21 cellular contexts compared by ENCODE assay signal in the genomic region with DNA sequence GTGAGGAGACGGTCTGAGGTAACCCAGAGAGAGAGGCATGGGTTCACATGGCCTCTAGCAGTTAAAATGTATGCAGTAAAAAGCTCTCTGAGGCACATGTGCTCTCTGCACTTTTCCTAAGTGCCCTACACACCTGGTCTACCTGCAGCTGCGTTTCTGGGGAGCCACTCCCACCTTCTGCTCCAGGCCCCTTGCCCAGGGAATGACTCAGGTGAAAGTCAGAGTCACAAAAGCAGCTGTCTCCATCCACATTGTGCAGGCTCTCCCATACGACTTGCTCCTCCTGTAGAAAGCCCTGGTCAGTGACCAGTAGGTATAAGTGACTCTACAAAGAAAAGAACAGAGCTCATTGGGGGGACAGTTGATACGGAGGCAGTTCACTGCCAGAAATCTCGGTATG. TPM values are rescaled to one million over a fixed set of nuclear protein-coding genes. Genes with fewer than 3 reads are reported as not detected.
A peak's percentile ranks its signal among the peaks of the same experiment; 100 is the strongest.
DNase-seq lines count a peak whose midpoint lies in the region; ATAC-seq, FAIRE-seq and TF ChIP-seq lines count a peak whose summit lies in the region.
"Had no signal": no experiment of that assay in that cellular context is flagged by ENCODE, and none has a peak within 500 bp of the region (broad histone marks: within the 10 kb centered on the region; RNA-seq: fewer than 3 reads in every experiment).

No MANE protein-coding gene starts in this region.

- H3K9ac ChIP-seq in KMS-11, result no peak overlapping the region
- no peak overlapping the region for H3K9ac ChIP-seq in HepG2 (ENCODE audit: insufficient read depth, low read depth, low read length)

- BruUV-seq in HepG2 (replicated peaks; lab: Mats Ljungman, UMichigan), result no TSS peak

- H3K27ac Mint-ChIP-seq in activated T-cell treated with anti-CD3 and anti-CD28 coated beads, Interleukin-2, amount 50 U/mL, for 24 hours, result no peak overlapping the region
- H3K27ac Mint-ChIP-seq: B cell had no signal

- FAIRE-seq in HepG2 (lab: Jason Lieb, UNC), result no peak
- FAIRE-seq: A204.1, H54, RCC 7860 had no signal

- peaks cover 33% of the 10 kb centered on the region for H3K36me3 Mint-ChIP-seq in activated T-cell treated with anti-CD3 and anti-CD28 coated beads, Interleukin-2, amount 50 U/mL, for 24 hours (ENCODE audit: low read depth)

- H3K27ac ChIP-seq in KMS-11, result no peak overlapping the region; the same call in 1 of the 2 replicates
- peak overlapping the region; percentile 16 for H3K27ac ChIP-seq in RWPE1
- H3K27ac ChIP-seq in foreskin keratinocyte, result no peak overlapping the region
- H3K27ac ChIP-seq in sigmoid colon, result no peak overlapping the region
- H3K27ac ChIP-seq in HepG2 (ENCODE audit: extremely low read length, insufficient read depth, low read length), result no peak overlapping the region

- H3K4me2 ChIP-seq in KMS-11 (no peak overlapping the region), HepG2 (ENCODE audit: low read depth, low read length) (no peak overlapping the region)

- no peaks in the 10 kb centered on the region for H4K20me1 ChIP-seq in KMS-11 (ENCODE audit: insufficient read depth)
- no peaks in the 10 kb centered on the region for H4K20me1 ChIP-seq in HepG2 (ENCODE audit: insufficient read depth, low read length)

- TF ChIP-seq EP300 in sigmoid colon (IDR thresholded peaks at IDR 0.05) (no peak), HepG2 (IDR thresholded peaks at IDR 0.05; ENCODE audit: low read depth in 2 of 2, low read length in 2 of 2) (no peak), HepG2 (CRISPR knock-in tag; IDR thresholded peaks at IDR 0.05; ENCODE audit: borderline replicate concordance) (no peak)

- H3K79me2 ChIP-seq in KMS-11 (ENCODE audit: insufficient read depth, low read depth) (no peaks in the 10 kb centered on the region), HepG2 (ENCODE audit: insufficient read depth, low read length) (no peaks in the 10 kb centered on the region)

- H3K27me3 Mint-ChIP-seq in activated T-cell treated with anti-CD3 and anti-CD28 coated beads, Interleukin-2, amount 50 U/mL, for 24 hours, result no peaks in the 10 kb centered on the region
- H3K27me3 Mint-ChIP-seq: B cell had no signal

- POLR2A ChIA-PET in RWPE1 (lab: Yijun Ruan, JAX; ENCODE audit: low non-redundant PET) (interaction anchor here (0.6 kb wide), 1 partner anchor 9 kb away, joined by 3 read pairs; a partner anchor contains a TSS), HepG2 (lab: Yijun Ruan, JAX) (interaction anchor here (0.6 to 5.6 kb wide), 3 partner anchors 8 to 21 kb away, joined by 3 to 55 read pairs (median 5); a partner anchor contains a TSS)

- peaks cover 23% of the 10 kb centered on the region for H3K4me1 ChIP-seq in KMS-11 (ENCODE audit: low read depth, poor library complexity, severe bottlenecking)
- H3K4me1 ChIP-seq in foreskin keratinocyte, result no peaks in the 10 kb centered on the region
- H3K4me1 ChIP-seq in sigmoid colon, result peaks cover 0 to 22% (median 8%) of the 10 kb centered on the region in 4 donors
- peaks cover 38% of the 10 kb centered on the region for H3K4me1 ChIP-seq in HepG2 (ENCODE audit: insufficient read depth, low read length)

- intact Hi-C loops in sigmoid colon (cut with DNase I) (no loop called here), HepG2 (cut with micrococcal nuclease; ENCODE audit: unreplicated experiment) (no loop called here)

- DNase-seq in DMS53 (lab: John Stamatoyannopoulos, UW) (peak; percentile 68), RWPE1 (ENCODE audit: low spot score) (no peak), foreskin keratinocyte (peak in 1 of 2 donors; percentile 61), sigmoid colon (no peak), HepG2 (ENCODE audit: low spot score) (no peak), HuH-7 (ENCODE audit: low spot score) (no peak)
- no peak for DNase-seq in activated T-cell treated with anti-CD3 and anti-CD28 coated beads, Interleukin-2, amount 50 U/mL, for 24 hours
- DNase-seq: KG1, NCI-H1092 treated with DMSO at 0.1 percent for 48 hours, NCI-H1436 treated with DMSO at 0.1 percent for 48 hours, NCI-H1930, NCI-H2227 treated with DMSO at 0.1 percent for 48 hours, NCI-H524, NCI-H774, Right ventricle myocardium superior had no signal

- H2AFZ ChIP-seq in KMS-11 (ENCODE audit: low read depth), result peak overlapping the region; percentile 23; the same call in 1 of the 2 replicates
- H2AFZ ChIP-seq in HepG2 (ENCODE audit: low read length), result no peak overlapping the region

- TF ChIP-seq CTCF in KMS-11 (conservative IDR thresholded peaks at IDR 0.05; ENCODE audit: low read depth, low read length) (no peak), RWPE1 (conservative IDR thresholded peaks at IDR 0.05; ENCODE audit: low read depth) (no peak), foreskin keratinocyte (conservative IDR thresholded peaks at IDR 0.05) (no peak), sigmoid colon (IDR thresholded peaks at IDR 0.05) (no peak), HepG2 (CRISPR knock-in tag; IDR thresholded peaks at IDR 0.05) (no peak)

- CTCF ChIA-PET in RWPE1 (lab: Yijun Ruan, JAX), result interaction anchor here (1.1 to 3.8 kb wide), 2 partner anchors 9 to 18 kb away, joined by 5 to 17 read pairs; a partner anchor contains a TSS
- CTCF ChIA-PET in HepG2 (lab: Yijun Ruan, JAX; ENCODE audit: low intra/inter-chr PET ratio, low total read pairs), result no interaction called here

- H3K4me1 Mint-ChIP-seq in activated T-cell treated with anti-CD3 and anti-CD28 coated beads, Interleukin-2, amount 50 U/mL, for 24 hours (ENCODE audit: low read depth), result peaks cover 42% of the 10 kb centered on the region

- no peaks in the 10 kb centered on the region for H3K9me3 ChIP-seq in sigmoid colon
- no peaks in the 10 kb centered on the region for H3K9me3 ChIP-seq in HepG2 (ENCODE audit: low read length)

- H3K27me3 ChIP-seq in KMS-11 (ENCODE audit: insufficient read depth, low read depth), result no peaks in the 10 kb centered on the region; the same call in 1 of the 2 replicates
- H3K27me3 ChIP-seq in foreskin keratinocyte, result no peaks in the 10 kb centered on the region
- no peaks in the 10 kb centered on the region for H3K27me3 ChIP-seq in sigmoid colon
- no peaks in the 10 kb centered on the region for H3K27me3 ChIP-seq in HepG2 (ENCODE audit: control insufficient read depth in 1 of 2, insufficient read depth in 2 of 2, low read length in 2 of 2)

- TF ChIP-seq POLR2A in sigmoid colon (IDR thresholded peaks at IDR 0.05) (no peak), HepG2 (IDR thresholded peaks at IDR 0.05; ENCODE audit: insufficient read depth in 1 of 2, low read depth in 2 of 2, low read length in 2 of 2) (no peak)

- in situ Hi-C loops in HepG2 (cut with HindIII; ENCODE audit: extremely low pct_ligation_motif_present, low pct_unique_long_range_greater_than_20kb), result no loop called here

- ATAC-seq in foreskin keratinocyte (peak; percentile 70), HepG2 (no peak)

- H3K4me3 Mint-ChIP-seq in activated T-cell treated with anti-CD3 and anti-CD28 coated beads, Interleukin-2, amount 50 U/mL, for 24 hours, result no peak overlapping the region
- H3K4me3 Mint-ChIP-seq: B cell, CD14-positive monocyte had no signal

- H3K9me3 Mint-ChIP-seq in activated T-cell treated with anti-CD3 and anti-CD28 coated beads, Interleukin-2, amount 50 U/mL, for 24 hours, result no peaks in the 10 kb centered on the region

- no peak overlapping the region for H3K4me3 ChIP-seq in KMS-11 (IDR thresholded peaks at IDR 0.05; ENCODE audit: insufficient read depth, low read depth, low read length)
- no peak overlapping the region for H3K4me3 ChIP-seq in sigmoid colon
- no peak overlapping the region for H3K4me3 ChIP-seq in HepG2 (replicated peaks in 1 of 3; ENCODE audit: insufficient read depth in 1 of 3, low read depth in 2 of 3, low read length in 3 of 3)

- no peak for TF ChIP-seq RAD21 in HepG2 (CRISPR knock-in tag; IDR thresholded peaks at IDR 0.05)

- WGBS in sigmoid colon, 2 donors, result 65 to 77% methylated on average over 5 of the region's 5 CpGs
- 85% methylated on average over 4 of the region's 5 CpGs for whole genome bisulfite sequencing in HepG2 (ENCODE audit: low lambda C conversion rate)

- H3K36me3 ChIP-seq in KMS-11 (ENCODE audit: insufficient read depth), result no peaks in the 10 kb centered on the region
- peaks cover 9 to 60% (median 34%) of the 10 kb centered on the region in 4 donors for H3K36me3 ChIP-seq in sigmoid colon
- peaks cover 12 to 36% of the 10 kb centered on the region in 2 experiments; a peak in 4 of 5 replicates for H3K36me3 ChIP-seq in HepG2 (replicated peaks in 1 of 2; ENCODE audit: control insufficient read depth in 1 of 2, insufficient read depth in 2 of 2, low read length in 2 of 2)

RNA-seq across cellular contexts. Expression of a gene that starts 8.8 kb away (rescaled TPM):
- 7.3 and 7.6 TPM in 2 replicates for total RNA-seq in foreskin keratinocyte
- polyA plus RNA-seq in foreskin keratinocyte, result 3.5 and 4.1 TPM in 2 replicates
- total RNA-seq in sigmoid colon, result 10 to 100 TPM; 21.7 to 51.8 (median 27.0) TPM
- polyA plus RNA-seq in sigmoid colon, result 10 to 100 TPM; 15.6 to 26.4 (median 22.1) TPM
- 9.2 and 11.1 TPM in 2 replicates for total RNA-seq in HepG2 (2016; rRNA removed; fragmentation: Illumina TruSeq; extraction: Trizol)
- 1.5 and 1.9 TPM in 2 replicates for total RNA-seq in HepG2 (2016; cell fraction: cytosol; rRNA removed; fragmentation: Illumina TruSeq; extraction: Trizol; ENCODE audit: low read depth)
- 8.8 and 11.0 TPM in 2 replicates for total RNA-seq in HepG2 (2016; cell fraction: insoluble cytoplasmic fraction; rRNA removed; fragmentation: Illumina TruSeq; extraction: Trizol)
- 3.7 and 4.9 TPM in 2 replicates for total RNA-seq in HepG2 (2016; cell fraction: membrane; rRNA removed; fragmentation: Illumina TruSeq; extraction: Trizol)
- total RNA-seq in HepG2 (2016; cell fraction: nucleus; rRNA removed; fragmentation: Illumina TruSeq; extraction: Trizol), result 8.5 and 8.9 TPM in 2 replicates
- polyA plus RNA-seq in HepG2 (2011; rRNA removed), result 15.0 and 18.0 TPM in 2 replicates
- 7.7 and 9.4 TPM in 2 replicates for polyA plus RNA-seq in HepG2 (2011; cell fraction: cytosol; rRNA removed)
- 31.0 and 32.8 TPM in 2 replicates for polyA plus RNA-seq in HepG2 (2011; cell fraction: nucleus; rRNA removed)
- polyA plus RNA-seq in HepG2 (2012), result 8.2 and 9.6 TPM in 2 replicates
- polyA plus RNA-seq in HepG2 (2016; cell fraction: cytosol; fragmentation: Illumina TruSeq; extraction: Trizol; ENCODE audit: low read depth), result 0.92 and 1.1 TPM in 2 replicates
- polyA plus RNA-seq in HepG2 (2016; cell fraction: insoluble cytoplasmic fraction; fragmentation: Illumina TruSeq; extraction: Trizol; ENCODE audit: low read depth), result 7.1 and 9.8 TPM in 2 replicates
- 2.3 and 3.0 TPM in 2 replicates for polyA plus RNA-seq in HepG2 (2016; cell fraction: membrane; fragmentation: Illumina TruSeq; extraction: Trizol; ENCODE audit: low read depth)
- 13.4 and 14.4 TPM in 2 replicates for polyA plus RNA-seq in HepG2 (2016; cell fraction: nucleus; fragmentation: Illumina TruSeq; extraction: Trizol; ENCODE audit: insufficient read depth, low read depth)
- 24.5 and 31.9 TPM in 2 replicates for polyA minus RNA-seq in HepG2 (2011; rRNA and poly(A)+ RNA removed; ENCODE audit: low replicate concordance)
- polyA minus RNA-seq in HepG2 (2011; cell fraction: cytosol; rRNA and poly(A)+ RNA removed), result 13.3 and 14.8 TPM in 2 replicates
- 13.6 and 15.3 TPM in 2 replicates for polyA minus RNA-seq in HepG2 (2011; cell fraction: nucleus; rRNA and poly(A)+ RNA removed)

RNA-seq across cellular contexts. Expression of a gene that starts 10.3 kb away (rescaled TPM):
- 11.8 and 12.8 TPM in 2 replicates for total RNA-seq in foreskin keratinocyte
- polyA plus RNA-seq in foreskin keratinocyte, result 7.4 and 8.4 TPM in 2 replicates
- total RNA-seq in sigmoid colon, result 10 to 100 TPM; 16.7 to 33.9 (median 27.7) TPM
- polyA plus RNA-seq in sigmoid colon, result 10 to 100 TPM; 15.5 to 18.7 (median 18.6) TPM
- total RNA-seq in HepG2 (2016; rRNA removed; fragmentation: Illumina TruSeq; extraction: Trizol), result 19.0 and 26.2 TPM in 2 replicates
- 12.5 and 13.5 TPM in 2 replicates for total RNA-seq in HepG2 (2016; cell fraction: cytosol; rRNA removed; fragmentation: Illumina TruSeq; extraction: Trizol; ENCODE audit: low read depth)
- total RNA-seq in HepG2 (2016; cell fraction: insoluble cytoplasmic fraction; rRNA removed; fragmentation: Illumina TruSeq; extraction: Trizol), result 18.9 and 24.2 TPM in 2 replicates
- total RNA-seq in HepG2 (2016; cell fraction: membrane; rRNA removed; fragmentation: Illumina TruSeq; extraction: Trizol), result 15.0 and 18.8 TPM in 2 replicates
- total RNA-seq in HepG2 (2016; cell fraction: nucleus; rRNA removed; fragmentation: Illumina TruSeq; extraction: Trizol), result 10.4 and 11.9 TPM in 2 replicates
- 24.4 and 31.9 TPM in 2 replicates for polyA plus RNA-seq in HepG2 (2011; rRNA removed)
- 27.4 and 28.5 TPM in 2 replicates for polyA plus RNA-seq in HepG2 (2011; cell fraction: cytosol; rRNA removed)
- polyA plus RNA-seq in HepG2 (2011; cell fraction: nucleus; rRNA removed), result 14.1 and 14.8 TPM in 2 replicates
- 15.7 and 18.3 TPM in 2 replicates for polyA plus RNA-seq in HepG2 (2012)
- polyA plus RNA-seq in HepG2 (2016; cell fraction: cytosol; fragmentation: Illumina TruSeq; extraction: Trizol; ENCODE audit: low read depth), result 4.3 and 5.1 TPM in 2 replicates
- 30.3 and 30.6 TPM in 2 replicates for polyA plus RNA-seq in HepG2 (2016; cell fraction: insoluble cytoplasmic fraction; fragmentation: Illumina TruSeq; extraction: Trizol; ENCODE audit: low read depth)
- polyA plus RNA-seq in HepG2 (2016; cell fraction: membrane; fragmentation: Illumina TruSeq; extraction: Trizol; ENCODE audit: low read depth), result 12.6 and 13.9 TPM in 2 replicates
- 18.7 and 18.9 TPM in 2 replicates for polyA plus RNA-seq in HepG2 (2016; cell fraction: nucleus; fragmentation: Illumina TruSeq; extraction: Trizol; ENCODE audit: insufficient read depth, low read depth)
- polyA minus RNA-seq in HepG2 (2011; rRNA and poly(A)+ RNA removed; ENCODE audit: low replicate concordance), result 47.8 and 51.4 TPM in 2 replicates
- 18.1 and 20.1 TPM in 2 replicates for polyA minus RNA-seq in HepG2 (2011; cell fraction: cytosol; rRNA and poly(A)+ RNA removed)
- 10.6 and 12.7 TPM in 2 replicates for polyA minus RNA-seq in HepG2 (2011; cell fraction: nucleus; rRNA and poly(A)+ RNA removed)

RNA-seq across cellular contexts. Expression of a gene that starts 15.9 kb away (rescaled TPM):
- total RNA-seq in foreskin keratinocyte (0.71 and 0.95 TPM in 2 replicates), sigmoid colon (under 1 TPM in 1 of 4 donors, not detected in 3; 0.36 TPM), HepG2 (2016; rRNA removed; fragmentation: Illumina TruSeq; extraction: Trizol) (23.9 and 29.9 TPM in 2 replicates)
- polyA plus RNA-seq in foreskin keratinocyte (0.49 and 0.58 TPM in 2 replicates), sigmoid colon (under 1 TPM in 2 of 3 donors, not detected in 1; 0.45 to 0.60 TPM), HepG2 (2011; rRNA removed) (13.3 and 14.3 TPM in 2 replicates)
- total RNA-seq in HepG2 (2016; cell fraction: cytosol; rRNA removed; fragmentation: Illumina TruSeq; extraction: Trizol; ENCODE audit: low read depth), result 23.6 and 28.6 TPM in 2 replicates
- 24.2 and 31.1 TPM in 2 replicates for total RNA-seq in HepG2 (2016; cell fraction: insoluble cytoplasmic fraction; rRNA removed; fragmentation: Illumina TruSeq; extraction: Trizol)
- 36.8 and 45.0 TPM in 2 replicates for total RNA-seq in HepG2 (2016; cell fraction: membrane; rRNA removed; fragmentation: Illumina TruSeq; extraction: Trizol)
- 13.1 and 16.4 TPM in 2 replicates for total RNA-seq in HepG2 (2016; cell fraction: nucleus; rRNA removed; fragmentation: Illumina TruSeq; extraction: Trizol)
- 13.7 and 18.5 TPM in 2 replicates for polyA plus RNA-seq in HepG2 (2011; cell fraction: cytosol; rRNA removed)
- polyA plus RNA-seq in HepG2 (2011; cell fraction: nucleus; rRNA removed), result 22.7 and 24.4 TPM in 2 replicates
- polyA plus RNA-seq in HepG2 (2012), result 8.0 and 10.7 TPM in 2 replicates
- 31.8 and 41.1 TPM in 2 replicates for polyA plus RNA-seq in HepG2 (2016; cell fraction: cytosol; fragmentation: Illumina TruSeq; extraction: Trizol; ENCODE audit: low read depth)
- polyA plus RNA-seq in HepG2 (2016; cell fraction: insoluble cytoplasmic fraction; fragmentation: Illumina TruSeq; extraction: Trizol; ENCODE audit: low read depth), result 34.4 and 34.7 TPM in 2 replicates
- 37.6 and 45.5 TPM in 2 replicates for polyA plus RNA-seq in HepG2 (2016; cell fraction: membrane; fragmentation: Illumina TruSeq; extraction: Trizol; ENCODE audit: low read depth)
- polyA plus RNA-seq in HepG2 (2016; cell fraction: nucleus; fragmentation: Illumina TruSeq; extraction: Trizol; ENCODE audit: insufficient read depth, low read depth), result 19.8 and 22.9 TPM in 2 replicates
- 6.4 and 37.2 TPM in 2 replicates for polyA minus RNA-seq in HepG2 (2011; rRNA and poly(A)+ RNA removed; ENCODE audit: low replicate concordance)
- polyA minus RNA-seq in HepG2 (2011; cell fraction: cytosol; rRNA and poly(A)+ RNA removed), result 11.8 and 16.0 TPM in 2 replicates
- polyA minus RNA-seq in HepG2 (2011; cell fraction: nucleus; rRNA and poly(A)+ RNA removed), result 13.8 and 14.7 TPM in 2 replicates
- total RNA-seq: Right ventricle myocardium superior had no signal

RNA-seq across cellular contexts. Expression of a gene that starts 23.3 kb away (rescaled TPM):
- total RNA-seq in foreskin keratinocyte (135 and 138 TPM in 2 replicates), sigmoid colon (100 to 1,000 TPM in 1 of 4 donors, 10 to 100 TPM in 3; 68.7 to 103 (median 79.1) TPM), HepG2 (2016; rRNA removed; fragmentation: Illumina TruSeq; extraction: Trizol) (188 and 298 TPM in 2 replicates)
- polyA plus RNA-seq in foreskin keratinocyte (100 and 118 TPM in 2 replicates), sigmoid colon (100 to 1,000 TPM in 1 of 3 donors, 10 to 100 TPM in 2; 50.6 to 115 (median 97.8) TPM), HepG2 (2011; rRNA removed) (269 and 315 TPM in 2 replicates)
- 172 and 174 TPM in 2 replicates for total RNA-seq in HepG2 (2016; cell fraction: cytosol; rRNA removed; fragmentation: Illumina TruSeq; extraction: Trizol; ENCODE audit: low read depth)
- total RNA-seq in HepG2 (2016; cell fraction: insoluble cytoplasmic fraction; rRNA removed; fragmentation: Illumina TruSeq; extraction: Trizol), result 172 and 303 TPM in 2 replicates
- 391 and 396 TPM in 2 replicates for total RNA-seq in HepG2 (2016; cell fraction: membrane; rRNA removed; fragmentation: Illumina TruSeq; extraction: Trizol)
- total RNA-seq in HepG2 (2016; cell fraction: nucleus; rRNA removed; fragmentation: Illumina TruSeq; extraction: Trizol), result 237 and 286 TPM in 2 replicates
- polyA plus RNA-seq in HepG2 (2011; cell fraction: cytosol; rRNA removed), result 210 and 326 TPM in 2 replicates
- 209 and 246 TPM in 2 replicates for polyA plus RNA-seq in HepG2 (2011; cell fraction: nucleus; rRNA removed)
- polyA plus RNA-seq in HepG2 (2012), result 202 and 241 TPM in 2 replicates
- polyA plus RNA-seq in HepG2 (2016; cell fraction: cytosol; fragmentation: Illumina TruSeq; extraction: Trizol; ENCODE audit: low read depth), result 183 and 188 TPM in 2 replicates
- 211 and 221 TPM in 2 replicates for polyA plus RNA-seq in HepG2 (2016; cell fraction: insoluble cytoplasmic fraction; fragmentation: Illumina TruSeq; extraction: Trizol; ENCODE audit: low read depth)
- 341 and 359 TPM in 2 replicates for polyA plus RNA-seq in HepG2 (2016; cell fraction: membrane; fragmentation: Illumina TruSeq; extraction: Trizol; ENCODE audit: low read depth)
- polyA plus RNA-seq in HepG2 (2016; cell fraction: nucleus; fragmentation: Illumina TruSeq; extraction: Trizol; ENCODE audit: insufficient read depth, low read depth), result 425 and 431 TPM in 2 replicates
- 346 and 363 TPM in 2 replicates for polyA minus RNA-seq in HepG2 (2011; rRNA and poly(A)+ RNA removed; ENCODE audit: low replicate concordance)
- polyA minus RNA-seq in HepG2 (2011; cell fraction: cytosol; rRNA and poly(A)+ RNA removed), result 145 and 155 TPM in 2 replicates
- polyA minus RNA-seq in HepG2 (2011; cell fraction: nucleus; rRNA and poly(A)+ RNA removed), result 108 and 145 TPM in 2 replicates

RNA-seq across cellular contexts. Expression of a gene that starts 38.4 kb away (rescaled TPM):
- total RNA-seq in foreskin keratinocyte, result 0.54 and 0.60 TPM in 2 replicates
- 0.40 and 0.46 TPM in 2 replicates for polyA plus RNA-seq in foreskin keratinocyte
- total RNA-seq in sigmoid colon, result under 1 TPM in 2 of 4 donors, not detected in 2; 0.28 to 0.36 TPM
- polyA plus RNA-seq in sigmoid colon, result under 1 TPM in 1 of 3 donors, not detected in 2; 0.47 TPM
- total RNA-seq in HepG2 (2016; rRNA removed; fragmentation: Illumina TruSeq; extraction: Trizol), result 0.20 and 0.40 TPM in 2 replicates
- total RNA-seq in HepG2 (2016; cell fraction: cytosol; rRNA removed; fragmentation: Illumina TruSeq; extraction: Trizol; ENCODE audit: low read depth), result 0.10 and 0.62 TPM in 2 replicates
- 0.19 and 0.41 TPM in 2 replicates for total RNA-seq in HepG2 (2016; cell fraction: insoluble cytoplasmic fraction; rRNA removed; fragmentation: Illumina TruSeq; extraction: Trizol)
- 0.21 and 0.40 TPM in 2 replicates for total RNA-seq in HepG2 (2016; cell fraction: membrane; rRNA removed; fragmentation: Illumina TruSeq; extraction: Trizol)
- total RNA-seq in HepG2 (2016; cell fraction: nucleus; rRNA removed; fragmentation: Illumina TruSeq; extraction: Trizol), result 0.50 and 1.3 TPM in 2 replicates
- 0.84 and 1.1 TPM in 2 replicates for polyA plus RNA-seq in HepG2 (2011; rRNA removed)
- 0.13 and 0.17 TPM in 2 replicates for polyA plus RNA-seq in HepG2 (2011; cell fraction: cytosol; rRNA removed)
- polyA plus RNA-seq in HepG2 (2011; cell fraction: nucleus; rRNA removed), result 3.3 and 3.7 TPM in 2 replicates
- polyA plus RNA-seq in HepG2 (2012), result 0.52 and 0.79 TPM in 2 replicates
- 0.08 TPM in 2 replicates for polyA plus RNA-seq in HepG2 (2016; cell fraction: cytosol; fragmentation: Illumina TruSeq; extraction: Trizol; ENCODE audit: low read depth)
- polyA plus RNA-seq in HepG2 (2016; cell fraction: insoluble cytoplasmic fraction; fragmentation: Illumina TruSeq; extraction: Trizol; ENCODE audit: low read depth), result 0.33 TPM in 1 of 2 replicates, not detected in the other
- 0.05 and 0.16 TPM in 2 replicates for polyA plus RNA-seq in HepG2 (2016; cell fraction: membrane; fragmentation: Illumina TruSeq; extraction: Trizol; ENCODE audit: low read depth)
- 1.8 and 2.4 TPM in 2 replicates for polyA plus RNA-seq in HepG2 (2016; cell fraction: nucleus; fragmentation: Illumina TruSeq; extraction: Trizol; ENCODE audit: insufficient read depth, low read depth)
- polyA minus RNA-seq in HepG2 (2011; rRNA and poly(A)+ RNA removed; ENCODE audit: low replicate concordance), result 0.66 and 1.5 TPM in 2 replicates
- polyA minus RNA-seq in HepG2 (2011; cell fraction: cytosol; rRNA and poly(A)+ RNA removed), result 0.26 TPM in 1 of 2 replicates, not detected in the other
- polyA minus RNA-seq in HepG2 (2011; cell fraction: nucleus; rRNA and poly(A)+ RNA removed), result 1.2 and 2.1 TPM in 2 replicates
- polyA plus RNA-seq: CD14-positive monocyte had no signal
